12 cellular contexts compared by ENCODE assay signal in the genomic region with DNA sequence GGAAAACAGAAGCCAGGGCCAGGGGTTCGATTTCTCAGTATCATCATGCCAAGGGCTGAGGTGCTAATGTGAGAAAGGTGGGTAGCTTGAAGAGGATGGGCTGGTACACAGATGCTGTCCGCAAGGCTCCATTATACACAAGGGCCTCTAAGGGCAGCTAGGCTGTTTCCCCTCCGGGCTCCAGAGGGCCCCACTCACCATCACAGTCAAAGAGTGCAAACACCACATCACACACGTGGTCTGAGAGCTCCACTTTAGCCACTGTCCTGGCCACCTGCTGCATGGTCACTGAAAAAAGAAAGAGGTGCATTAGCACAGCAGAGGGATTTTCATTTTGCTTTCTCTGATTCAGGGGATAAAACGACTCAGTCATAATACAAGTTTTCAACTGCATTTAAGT. TPM values are rescaled to one million over a fixed set of nuclear protein-coding genes. Genes with fewer than 3 reads are reported as not detected.
DNase-seq lines count a peak whose midpoint lies in the region; ATAC-seq and TF ChIP-seq lines count a peak whose summit lies in the region.
"Had no signal": no experiment of that assay in that cellular context is flagged by ENCODE, and none has a peak within 500 bp of the region (broad histone marks: within the 10 kb centered on the region; RNA-seq: fewer than 3 reads in every experiment).

No MANE protein-coding gene starts in this region.

- H3K27ac ChIP-seq in lower lobe of right lung = no peak overlapping the region
- H3K27ac ChIP-seq in smooth muscle cell (ENCODE audit: low read depth) = no peak overlapping the region
- H3K27ac ChIP-seq: skin epidermis had no signal

- peaks cover 2% of the 10 kb centered on the region for H3K27me3 Mint-ChIP-seq in HFFc6 (ENCODE audit: insufficient read depth)
- H3K27me3 Mint-ChIP-seq: memory B cell; stimulated activated naive B cell treated with anti-CD40 and anti-IgM and Interleukin-4, amounts not matched to agents 10 μg/mL and 1 μg/mL and 100 μg/mL, for 72 hours had no signal

- no peaks in the 10 kb centered on the region for H3F3A ChIP-seq in smooth muscle cell (ENCODE audit: low read depth)

- no peaks in the 10 kb centered on the region for H3K27me3 ChIP-seq in lower lobe of right lung (ENCODE audit: low read depth)
- H3K27me3 ChIP-seq in smooth muscle cell (ENCODE audit: low read depth) = no peaks in the 10 kb centered on the region

- TF ChIP-seq CTCF in HFFc6 (IDR thresholded peaks at IDR 0.05) = no peak
- TF ChIP-seq CTCF in lower lobe of right lung (IDR thresholded peaks at IDR 0.05) = no peak
- TF ChIP-seq CTCF in smooth muscle cell (IDR thresholded peaks at IDR 0.05; ENCODE audit: borderline replicate concordance, insufficient read depth, poor library complexity, severe bottlenecking) = no peak

- ATAC-seq in lower lobe of right lung = peak; percentile 56 to 58
- ATAC-seq: stimulated activated naive B cell treated with anti-CD40 and anti-IgM and Interleukin-4, amounts not matched to agents 10 μg/mL and 1 μg/mL and 100 μg/mL, for 72 hours had no signal

- H2AFZ ChIP-seq in smooth muscle cell (ENCODE audit: low read depth) = no peak overlapping the region

- DNase-seq in C1 segment of cervical spinal cord (lab: John Stamatoyannopoulos, UW) = peak in 8 of 14 donors; percentile 1 to 41 (median 10)
- peak; percentile 5 for DNase-seq in HFFc6
- peak in 32 of 56 donors; percentile 1 to 69 (median 20) for DNase-seq in amygdala (lab: John Stamatoyannopoulos, UW)
- DNase-seq in lower lobe of right lung = no peak
- no peak for DNase-seq in DMS114 treated with DMSO at 0.1 percent for 48 hours (lab: John Stamatoyannopoulos, UW; ENCODE audit: unreplicated experiment)
- DNase-seq in smooth muscle cell (lab: John Stamatoyannopoulos, UW; ENCODE audit: unreplicated experiment) = no peak
- DNase-seq in stimulated activated naive CD4-positive, alpha-beta T cell (lab: John Stamatoyannopoulos, UW) = no peak
- no peak for DNase-seq in NCI-H345 (lab: John Stamatoyannopoulos, UW)
- DNase-seq: activated gamma-delta T cell treated with Interleukin-2 at 50 U/mL for 16 hours; stimulated activated naive B cell treated with anti-CD40 and anti-IgM and Interleukin-4, amounts not matched to agents 10 μg/mL and 1 μg/mL and 100 μg/mL, for 72 hours had no signal

- H3K27ac Mint-ChIP-seq in HFFc6 = no peak overlapping the region
- H3K27ac Mint-ChIP-seq: memory B cell; stimulated activated naive B cell treated with anti-CD40 and anti-IgM and Interleukin-4, amounts not matched to agents 10 μg/mL and 1 μg/mL and 100 μg/mL, for 72 hours had no signal

- intact Hi-C loops in lower lobe of right lung (cut with DNase I) = no loop called here

- H3K4me1 Mint-ChIP-seq in HFFc6 (ENCODE audit: low read depth) = peaks cover 13% of the 10 kb centered on the region
- H3K4me1 Mint-ChIP-seq: memory B cell had no signal

- no peak overlapping the region for H3K9ac ChIP-seq in smooth muscle cell (ENCODE audit: low read depth)

- no peaks in the 10 kb centered on the region for H4K20me1 ChIP-seq in smooth muscle cell (ENCODE audit: low read depth)

- H3K4me3 ChIP-seq in lower lobe of right lung (no peak overlapping the region), smooth muscle cell (no peak overlapping the region)
- H3K4me3 ChIP-seq: skin epidermis had no signal

- H3K4me1 ChIP-seq in lower lobe of right lung (no peaks in the 10 kb centered on the region), smooth muscle cell (ENCODE audit: low read depth) (peaks cover 12% of the 10 kb centered on the region)

- 76% methylated on average over 5 of the region's 5 CpGs for WGBS in smooth muscle cell (ENCODE audit: low lambda C conversion rate)

- H3K9me3 ChIP-seq in lower lobe of right lung = no peaks in the 10 kb centered on the region
- no peaks in the 10 kb centered on the region for H3K9me3 ChIP-seq in smooth muscle cell (replicated peaks; ENCODE audit: low read depth)

- no peaks in the 10 kb centered on the region for H3K9me3 Mint-ChIP-seq in HFFc6
- H3K9me3 Mint-ChIP-seq: memory B cell; stimulated activated naive B cell treated with anti-CD40 and anti-IgM and Interleukin-4, amounts not matched to agents 10 μg/mL and 1 μg/mL and 100 μg/mL, for 72 hours had no signal

- H3K79me2 ChIP-seq in smooth muscle cell (ENCODE audit: low read depth) = no peaks in the 10 kb centered on the region

- H3K36me3 Mint-ChIP-seq in HFFc6 (ENCODE audit: low read depth) = no peaks in the 10 kb centered on the region

- H3K4me3 Mint-ChIP-seq in HFFc6 = no peak overlapping the region
- H3K4me3 Mint-ChIP-seq: memory B cell; stimulated activated naive B cell treated with anti-CD40 and anti-IgM and Interleukin-4, amounts not matched to agents 10 μg/mL and 1 μg/mL and 100 μg/mL, for 72 hours had no signal

- H3K36me3 ChIP-seq in lower lobe of right lung (peaks cover 20% of the 10 kb centered on the region), smooth muscle cell (ENCODE audit: low read depth) (no peaks in the 10 kb centered on the region)

- H3K4me2 ChIP-seq in smooth muscle cell = no peak overlapping the region

RNA-seq across cellular contexts. Expression of gene DNAJB12, which starts 20.9 kb away (rescaled TPM):
- 10 to 100 TPM; 36.3 to 42.5 (median 39.0) TPM for total RNA-seq in HFFc6 (2021; fragmentation: NEBNext Ultra II Directional; extraction: Animal tissue kit (Norgen Biotek cat#: 25700))
- total RNA-seq in lower lobe of right lung (44.7 TPM), smooth muscle cell (12.5 and 14.3 TPM in 2 replicates)
- 24.5 and 26.7 TPM in 2 replicates for polyA plus RNA-seq in smooth muscle cell

Comparison
In these comparisons a context has a peak if more than half of its experiments do, and no peak if none do; other contexts are left out.
1. DNase-seq: peak in C1 segment of cervical spinal cord (8 of 14), HFFc6 (single experiment) and amygdala (32 of 56); none in lower lobe of right lung (single experiment), DMS114 treated with DMSO at 0.1 percent for 48 hours (single experiment), smooth muscle cell (single experiment), stimulated activated naive CD4-positive, alpha-beta T cell (0 of 6) and NCI-H345 (single experiment).